ENCODE assay signal across 26 cellular contexts in the genomic region with DNA sequence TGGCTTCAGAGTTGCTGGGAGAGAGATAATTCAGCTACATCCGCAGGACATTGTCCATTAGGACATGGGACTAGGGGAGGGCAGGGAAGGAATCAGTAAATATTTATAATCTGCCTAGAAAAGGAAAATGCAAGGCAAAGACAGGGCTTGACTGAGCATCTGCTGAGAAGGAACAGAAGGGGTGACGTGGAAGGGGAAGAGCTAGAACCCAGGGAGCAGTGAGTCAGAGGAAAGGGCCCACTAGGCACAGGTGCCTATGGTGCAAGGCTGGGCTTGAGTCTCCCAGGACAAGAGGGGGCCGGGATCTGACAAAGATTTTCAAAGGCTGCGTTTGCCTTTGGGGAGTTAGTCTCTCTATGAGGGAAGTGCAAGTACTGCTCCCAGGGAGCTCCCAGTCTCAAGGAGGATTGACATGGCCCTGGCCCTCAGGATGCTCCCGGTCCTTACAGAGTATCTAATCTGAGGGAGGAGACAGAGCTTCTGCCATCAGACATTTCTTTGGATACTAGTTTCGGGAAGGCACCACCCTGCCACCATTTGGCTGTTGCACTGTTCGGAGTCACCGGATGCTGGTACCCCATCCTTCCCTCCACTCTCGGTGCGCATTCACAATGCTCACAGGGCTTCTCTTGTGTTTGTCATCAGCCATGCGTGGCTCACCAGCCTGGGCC.
"Had no signal": no experiment of that assay in that cellular context is flagged by ENCODE, and none has a peak within 500 bp of the region (broad histone marks: within the 10 kb centered on the region; RNA-seq: fewer than 3 reads in every experiment).

No MANE protein-coding gene starts in this region.

- DNase-seq: activated CD4-positive, alpha-beta T cell treated with anti-CD3 and anti-CD28 coated beads, Interleukin-2, amount 10 ng/mL, durations not matched to agents 7 days and 5 days; activated CD8-positive, alpha-beta T cell treated with anti-CD3 and anti-CD28 coated beads for 36 hours; activated gamma-delta T cell treated with Interleukin-2 at 50 U/mL for 16 hours; central memory CD4-positive, alpha-beta T cell; dermis blood vessel endothelial cell; effector memory CD4-positive, alpha-beta T cell; foreskin melanocyte; glutamatergic neuron; immature natural killer cell; kidney glomerular epithelial cell; left lung; natural killer cell; stimulated activated CD4-positive, alpha-beta T cell treated with anti-CD3 and anti-CD28 coated beads, Interleukin-12 subunit alpha, Interleukin-12 subunit beta, amount 100 ng/mL, for 4 hours; stimulated activated CD4-positive, alpha-beta T cell treated with anti-CD3 and anti-CD28 coated beads, Interleukin-1b, Interleukin-23, amount 100 ng/mL, for 48 hours; upper lobe of left lung had no signal

- ATAC-seq: activated CD4-positive, CD25-positive, alpha-beta regulatory T cell treated with anti-CD3 and anti-CD28 coated beads, Interleukin-2, amount 50 U/mL, for 24 hours; activated CD8-positive, alpha-beta T cell treated with anti-CD3 and anti-CD28 coated beads for 36 hours; activated naive CD4-positive, alpha-beta T cell treated with anti-CD3 and anti-CD28 coated beads, Interleukin-2, amount 50 U/mL, for 72 hours; left lung; natural killer cell; right cardiac atrium; stimulated activated memory B cell treated with anti-CD40 and anti-IgM and Interleukin-4, amounts not matched to agents 10 μg/mL and 1 μg/mL and 100 μg/mL, for 72 hours had no signal

- H3K36me3 Mint-ChIP-seq: activated naive CD4-positive, alpha-beta T cell treated with anti-CD3 and anti-CD28 coated beads, Interleukin-2, amount 50 U/mL, for 72 hours; immature natural killer cell; natural killer cell; stimulated activated memory B cell treated with anti-CD40 and anti-IgM and Interleukin-4, amounts not matched to agents 10 μg/mL and 1 μg/mL and 100 μg/mL, for 72 hours had no signal

- H3K27ac Mint-ChIP-seq: activated CD4-positive, alpha-beta T cell treated with anti-CD3 and anti-CD28 coated beads, Interleukin-2, amount 10 ng/mL, durations not matched to agents 7 days and 5 days; activated CD8-positive, alpha-beta T cell treated with anti-CD3 and anti-CD28 coated beads for 36 hours; activated T-helper 1 cell treated with anti-CD3 and anti-CD28 coated beads, Interleukin-12 subunit alpha, Interleukin-12 subunit beta, Interleukin-2, Interleukin-4 antibody, amounts not matched to agents 30 ng/mL and 10 ng/mL and 1 ng/mL, durations not matched to agents 14 hours and 24 hours and 36 hours; mesothelial cell of epicardium; natural killer cell; stimulated activated memory B cell treated with anti-CD40 and anti-IgM and Interleukin-4, amounts not matched to agents 10 μg/mL and 1 μg/mL and 100 μg/mL, for 72 hours had no signal

- H3K27ac ChIP-seq: ascending aorta, hepatocyte, left lung, prostate gland, thoracic aorta, upper lobe of left lung, VCaP had no signal

- H3K27me3 ChIP-seq: ascending aorta, hepatocyte, left lung, upper lobe of left lung had no signal

- H3K4me3 Mint-ChIP-seq: activated CD4-positive, alpha-beta T cell treated with anti-CD3 and anti-CD28 coated beads, Interleukin-2, amount 10 ng/mL, durations not matched to agents 7 days and 5 days; activated CD8-positive, alpha-beta T cell treated with anti-CD3 and anti-CD28 coated beads for 36 hours; activated T-helper 1 cell treated with anti-CD3 and anti-CD28 coated beads, Interleukin-12 subunit alpha, Interleukin-12 subunit beta, Interleukin-2, Interleukin-4 antibody, amounts not matched to agents 30 ng/mL and 10 ng/mL and 1 ng/mL, durations not matched to agents 14 hours and 24 hours and 36 hours; immature natural killer cell; mesothelial cell of epicardium; natural killer cell; stimulated activated memory B cell treated with anti-CD40 and anti-IgM and Interleukin-4, amounts not matched to agents 10 μg/mL and 1 μg/mL and 100 μg/mL, for 72 hours had no signal

- H3K9me3 Mint-ChIP-seq: activated CD4-positive, alpha-beta T cell treated with anti-CD3 and anti-CD28 coated beads, Interleukin-2, amount 10 ng/mL, durations not matched to agents 7 days and 5 days; activated CD8-positive, alpha-beta T cell treated with anti-CD3 and anti-CD28 coated beads for 36 hours; activated naive CD4-positive, alpha-beta T cell treated with anti-CD3 and anti-CD28 coated beads, Interleukin-2, amount 50 U/mL, for 72 hours; activated T-helper 1 cell treated with anti-CD3 and anti-CD28 coated beads, Interleukin-12 subunit alpha, Interleukin-12 subunit beta, Interleukin-2, Interleukin-4 antibody, amounts not matched to agents 30 ng/mL and 10 ng/mL and 1 ng/mL, durations not matched to agents 14 hours and 24 hours and 36 hours; immature natural killer cell; mesothelial cell of epicardium; natural killer cell had no signal

- H3K4me1 Mint-ChIP-seq: activated CD4-positive, alpha-beta T cell treated with anti-CD3 and anti-CD28 coated beads, Interleukin-2, amount 10 ng/mL, durations not matched to agents 7 days and 5 days; immature natural killer cell; mesothelial cell of epicardium; stimulated activated memory B cell treated with anti-CD40 and anti-IgM and Interleukin-4, amounts not matched to agents 10 μg/mL and 1 μg/mL and 100 μg/mL, for 72 hours had no signal

- H3K4me1 ChIP-seq: ascending aorta, prostate gland, upper lobe of left lung had no signal

- H3K27me3 Mint-ChIP-seq: activated CD4-positive, alpha-beta T cell treated with anti-CD3 and anti-CD28 coated beads, Interleukin-2, amount 10 ng/mL, durations not matched to agents 7 days and 5 days; activated CD8-positive, alpha-beta T cell treated with anti-CD3 and anti-CD28 coated beads for 36 hours had no signal
